Comparison of ENCODE assay signal across 1 cellular context in genomic region chr5:75236322-75237316, GRCh38.
A peak's percentile ranks its signal among the peaks of the same experiment; 100 is the strongest.
TF ChIP-seq lines count a peak whose summit lies in the region.

Gene ANKRD31, minus strand, starts transcription at chr5:75236878. Its CDS starts 192 bp downstream, at chr5:75236686.

TF ChIP-seq in K562, 482 proteins besides CTCF, POLR2A, EP300 and RAD21 (continued from another document and continues in another):
- TF ChIP-seq PREB (CRISPR knock-in tag; IDR thresholded peaks at IDR 0.05) (no peak), SMARCB1 (IDR thresholded peaks at IDR 0.05; ENCODE audit: insufficient read length, low read depth) (no peak), ZNF431 (CRISPR knock-in tag; IDR thresholded peaks at IDR 0.05) (no peak), PBX2 (CRISPR knock-in tag; IDR thresholded peaks at IDR 0.05; ENCODE audit: low read depth) (no peak), PBX2 (tag; conservative IDR thresholded peaks at IDR 0.05; ENCODE audit: low read depth) (no peak), DLX4 (CRISPR knock-in tag; IDR thresholded peaks at IDR 0.05) (no peak), EHMT2 (IDR thresholded peaks at IDR 0.05) (no peak), YBX1 (IDR thresholded peaks at IDR 0.05) (no peak), MBD1 (CRISPR knock-in tag; IDR thresholded peaks at IDR 0.05) (no peak), ZNF764 (CRISPR knock-in tag; IDR thresholded peaks at IDR 0.05; ENCODE audit: low read depth) (no peak), HES1 (IDR thresholded peaks at IDR 0.05; ENCODE audit: low read depth) (no peak), HMGN3 (IDR thresholded peaks at IDR 0.05; ENCODE audit: borderline replicate concordance, extremely low read depth, insufficient read length, low read depth, low read length) (peak; percentile 88), HMG20B (CRISPR knock-in tag; IDR thresholded peaks at IDR 0.05) (no peak), ATF2 (CRISPR knock-in tag; IDR thresholded peaks at IDR 0.05) (no peak), ZNF23 (CRISPR knock-in tag; IDR thresholded peaks at IDR 0.05) (no peak), MEF2D (tag; conservative IDR thresholded peaks at IDR 0.05; ENCODE audit: low read depth) (no peak), SMARCA5 (IDR thresholded peaks at IDR 0.05) (no peak), GABPA (tag; conservative IDR thresholded peaks at IDR 0.05; ENCODE audit: low read depth) (peak; percentile 86), CREB3L1 (IDR thresholded peaks at IDR 0.05; ENCODE audit: borderline replicate concordance, low read depth) (peak; percentile 72), NCOA2 (IDR thresholded peaks at IDR 0.05; ENCODE audit: partially characterized antibody in 2 of 2) (no peak), SOX6 (IDR thresholded peaks at IDR 0.05) (no peak; the same call in 1 of the 2 replicates), PRDM10 (IDR thresholded peaks at IDR 0.05; ENCODE audit: partially characterized antibody) (peak; percentile 7), NFATC3 (IDR thresholded peaks at IDR 0.05) (no peak), TRIM25 (IDR thresholded peaks at IDR 0.05; ENCODE audit: borderline replicate concordance) (no peak), MAZ (CRISPR knock-in tag; conservative IDR thresholded peaks at IDR 0.05 in 1 of 2, IDR thresholded peaks at IDR 0.05 in 1 of 2) (peak; percentile 39 to 82; a peak in 3 of 4 replicates), TSC22D4 (tag; IDR thresholded peaks at IDR 0.05) (no peak), NR0B1 (IDR thresholded peaks at IDR 0.05; ENCODE audit: partially characterized antibody) (no peak), ZNF140 (CRISPR knock-in tag; IDR thresholded peaks at IDR 0.05) (no peak), E2F4 (CRISPR knock-in tag; IDR thresholded peaks at IDR 0.05; ENCODE audit: low read depth) (no peak), TSHZ1 (CRISPR knock-in tag; IDR thresholded peaks at IDR 0.05) (no peak), TEAD4 (IDR thresholded peaks at IDR 0.05; ENCODE audit: low read length) (no peak), TEAD4 (CRISPR knock-in tag; IDR thresholded peaks at IDR 0.05; ENCODE audit: borderline replicate concordance) (no peak), RB1 (IDR thresholded peaks at IDR 0.05; ENCODE audit: low read depth) (peak; percentile 94)
